ENCODE assay signal across 1 cellular context in the genomic region with DNA sequence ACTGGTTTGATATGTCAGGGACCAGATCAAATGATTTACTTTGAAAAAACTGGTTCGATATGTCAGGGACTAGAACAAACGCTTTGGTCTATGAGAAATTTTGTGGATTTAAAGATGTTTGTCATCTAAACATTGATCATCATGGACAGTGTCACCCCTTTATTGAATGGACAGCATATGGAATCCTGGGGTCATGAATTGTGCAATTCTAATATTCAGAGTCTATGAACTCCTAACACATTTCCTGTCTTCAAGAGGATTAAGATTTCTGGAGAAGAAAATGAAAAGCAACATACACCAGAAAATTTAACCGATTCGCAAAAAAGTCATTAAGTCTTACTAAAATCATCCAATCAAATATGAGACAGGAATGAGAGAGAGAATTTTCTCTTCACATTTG.
TF ChIP-seq lines count a peak whose summit lies in the region.

No MANE protein-coding gene starts in this region.

TF ChIP-seq in SK-N-SH treated with all-trans-retinoic acid at 6 μM for 48 hours, 23 proteins besides CTCF, POLR2A, EP300 and RAD21 (continued from another document):
- TF ChIP-seq ZNF565 (CRISPR knock-in tag; conservative IDR thresholded peaks at IDR 0.05; ENCODE audit: low read depth) (no peak), TOX (CRISPR knock-in tag; IDR thresholded peaks at IDR 0.05; ENCODE audit: borderline replicate concordance) (no peak), ARNTL (CRISPR knock-in tag; IDR thresholded peaks at IDR 0.05; ENCODE audit: borderline replicate concordance, low read depth) (no peak), PPARA (CRISPR knock-in tag; IDR thresholded peaks at IDR 0.05; ENCODE audit: borderline replicate concordance) (no peak), TSHZ2 (CRISPR knock-in tag; IDR thresholded peaks at IDR 0.05) (no peak), POU6F1 (CRISPR knock-in tag; IDR thresholded peaks at IDR 0.05; ENCODE audit: borderline replicate concordance, low read depth) (no peak), OSR1 (CRISPR knock-in tag; IDR thresholded peaks at IDR 0.05) (no peak), ESRRG (CRISPR knock-in tag; IDR thresholded peaks at IDR 0.05) (no peak), ZC3H10 (CRISPR knock-in tag; IDR thresholded peaks at IDR 0.05) (no peak), ZFP30 (CRISPR knock-in tag; IDR thresholded peaks at IDR 0.05) (no peak), ZFP3 (CRISPR knock-in tag; IDR thresholded peaks at IDR 0.05) (no peak)
